1 cellular context compared by ENCODE assay signal in the genomic region with DNA sequence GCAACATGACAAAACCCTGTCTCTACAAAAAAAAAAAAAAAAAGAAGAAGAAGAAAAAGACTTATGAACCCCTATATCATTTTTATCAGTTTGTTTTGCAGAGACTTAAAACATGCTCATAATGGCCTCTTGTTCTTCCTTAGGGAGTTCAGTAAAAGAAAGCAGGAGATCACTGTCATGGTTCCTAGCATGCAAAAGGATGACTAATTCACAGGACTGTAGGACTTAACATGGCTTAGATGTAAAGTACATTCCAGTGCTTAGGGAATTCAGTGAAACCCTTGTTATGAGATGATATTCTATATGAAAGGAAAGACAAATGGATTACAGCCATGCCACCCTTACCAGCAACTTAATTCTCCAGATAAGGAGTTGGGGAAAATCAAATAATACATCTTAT.
TF ChIP-seq lines count a peak whose summit lies in the region.

No MANE protein-coding gene starts in this region.

TF ChIP-seq in K562, 482 proteins besides CTCF, POLR2A, EP300 and RAD21:
- TF ChIP-seq ATF7 (IDR thresholded peaks at IDR 0.05) (no peak), MEIS2 (IDR thresholded peaks at IDR 0.05; ENCODE audit: partially characterized antibody) (no peak), ZSCAN32 (CRISPR knock-in tag; IDR thresholded peaks at IDR 0.05) (no peak), ZNF197 (CRISPR knock-in tag; IDR thresholded peaks at IDR 0.05; ENCODE audit: low read depth) (no peak), HDAC3 (IDR thresholded peaks at IDR 0.05; ENCODE audit: borderline replicate concordance, partially characterized antibody) (no peak), GATAD2A (IDR thresholded peaks at IDR 0.05) (no peak), MAZ (CRISPR knock-in tag; conservative IDR thresholded peaks at IDR 0.05 in 1 of 2, IDR thresholded peaks at IDR 0.05 in 1 of 2) (no peak), KDM1A (IDR thresholded peaks at IDR 0.05) (no peak), GTF2A2 (tag; IDR thresholded peaks at IDR 0.05) (no peak), NUFIP1 (IDR thresholded peaks at IDR 0.05; ENCODE audit: partially characterized antibody) (no peak)
- TF ChIP-seq, protein P1, sequence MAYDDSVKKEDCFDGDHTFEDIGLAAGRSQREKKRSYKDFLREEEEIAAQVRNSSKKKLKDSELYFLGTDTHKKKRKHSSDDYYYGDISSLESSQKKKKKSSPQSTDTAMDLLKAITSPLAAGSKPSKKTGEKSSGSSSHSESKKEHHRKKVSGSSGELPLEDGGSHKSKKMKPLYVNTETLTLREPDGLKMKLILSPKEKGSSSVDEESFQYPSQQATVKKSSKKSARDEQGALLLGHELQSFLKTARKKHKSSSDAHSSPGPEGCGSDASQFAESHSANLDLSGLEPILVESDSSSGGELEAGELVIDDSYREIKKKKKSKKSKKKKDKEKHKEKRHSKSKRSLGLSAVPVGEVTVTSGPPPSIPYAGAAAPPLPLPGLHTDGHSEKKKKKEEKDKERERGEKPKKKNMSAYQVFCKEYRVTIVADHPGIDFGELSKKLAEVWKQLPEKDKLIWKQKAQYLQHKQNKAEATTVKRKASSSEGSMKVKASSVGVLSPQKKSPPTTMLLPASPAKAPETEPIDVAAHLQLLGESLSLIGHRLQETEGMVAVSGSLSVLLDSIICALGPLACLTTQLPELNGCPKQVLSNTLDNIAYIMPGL (CRISPR knock-in tag; IDR thresholded peaks at IDR 0.05): no peak
